19 cellular contexts compared by ENCODE assay signal in genomic region chr3:150733373-150733935, GRCh38. TPM values are rescaled to one million over a fixed set of nuclear protein-coding genes. Genes with fewer than 3 reads are reported as not detected.
DNase-seq lines count a peak whose midpoint lies in the region; ATAC-seq lines count a peak whose summit lies in the region.
"Had no signal": no experiment of that assay in that cellular context is flagged by ENCODE, and none has a peak within 500 bp of the region (broad histone marks: within the 10 kb centered on the region; RNA-seq: fewer than 3 reads in every experiment).

No MANE protein-coding gene starts in this region.

- no peaks in the 10 kb centered on the region for H3K27me3 Mint-ChIP-seq in CD8-positive, alpha-beta memory T cell
- H3K27me3 Mint-ChIP-seq: activated T-helper 17 cell treated with anti-CD3 and anti-CD28 coated beads, Interleukin-2, amount 50 U/mL, for 72 hours; brain had no signal

- H3K4me1 ChIP-seq in CD8-positive, alpha-beta memory T cell (ENCODE audit: insufficient read depth, low read length) = no peaks in the 10 kb centered on the region

- DNase-seq in CD8-positive, alpha-beta memory T cell = no peak
- DNase-seq in NCI-H69 (lab: John Stamatoyannopoulos, UW) (peak; percentile 2), amniotic epithelial cell (ENCODE audit: low read depth) (peak; percentile 80), islet precursor cell (peak; percentile 66), AG20443 (ENCODE audit: low spot score) (no peak)
- DNase-seq: activated CD4-positive, CD25-positive, alpha-beta regulatory T cell treated with anti-CD3 and anti-CD28 coated beads, Interleukin-2, amount 50 U/mL, for 72 hours; C1 segment of cervical spinal cord; NCI-H748 treated with DMSO at 0.1 percent for 48 hours had no signal

- CTCF ChIA-PET in CD8-positive, alpha-beta memory T cell (lab: Charles Lee) = interaction anchor here (0.9 kb wide), 1 partner anchor 12 kb away, joined by 3 read pairs; no protein-coding TSS in a partner anchor

- no peaks in the 10 kb centered on the region for H3K9me3 Mint-ChIP-seq in CD8-positive, alpha-beta memory T cell
- H3K9me3 Mint-ChIP-seq: brain had no signal

- peak overlapping the region in 1 of 8 donors; percentile 62 for H3K27ac Mint-ChIP-seq in CD8-positive, alpha-beta memory T cell
- H3K27ac Mint-ChIP-seq: activated T-helper 17 cell treated with anti-CD3 and anti-CD28 coated beads, Interleukin-2, amount 50 U/mL, for 72 hours; brain had no signal

- H3K9me3 ChIP-seq in CD8-positive, alpha-beta memory T cell (ENCODE audit: low read length) = no peaks in the 10 kb centered on the region
- H3K9me3 ChIP-seq: SJSA1, suprapubic skin had no signal

- POLR2A ChIA-PET in CD8-positive, alpha-beta memory T cell (lab: Charles Lee) = no interaction called here

- H3K36me3 ChIP-seq in CD8-positive, alpha-beta memory T cell (ENCODE audit: insufficient read depth, low read length) = no peaks in the 10 kb centered on the region
- H3K36me3 ChIP-seq: SJSA1, suprapubic skin had no signal

- ATAC-seq in GM21447 (IDR thresholded peaks at IDR 0.05; ENCODE audit: unreplicated experiment) (no peak), GM18870 (IDR thresholded peaks at IDR 0.05; ENCODE audit: unreplicated experiment) (no peak), GM18873 (IDR thresholded peaks at IDR 0.05; ENCODE audit: low FRiP score, unreplicated experiment) (no peak)
- ATAC-seq: activated T-helper 17 cell treated with anti-CD3 and anti-CD28 coated beads, Interleukin-2, amount 50 U/mL, for 72 hours had no signal

- peaks cover 0 to 7% (median 0%) of the 10 kb centered on the region in 3 donors for H3K4me1 Mint-ChIP-seq in CD8-positive, alpha-beta memory T cell

- H3K4me3 Mint-ChIP-seq in CD8-positive, alpha-beta memory T cell = no peak overlapping the region
- H3K4me3 Mint-ChIP-seq: activated T-helper 17 cell treated with anti-CD3 and anti-CD28 coated beads, Interleukin-2, amount 50 U/mL, for 72 hours; brain had no signal

- no peak overlapping the region for H3K4me3 ChIP-seq in CD8-positive, alpha-beta memory T cell (ENCODE audit: low read length)
- H3K4me3 ChIP-seq: SJSA1, skin epidermis, suprapubic skin had no signal

- H3K36me3 Mint-ChIP-seq in CD8-positive, alpha-beta memory T cell = peaks cover 0 to 6% (median 0%) of the 10 kb centered on the region in 3 donors
- H3K36me3 Mint-ChIP-seq: brain had no signal

- no peaks in the 10 kb centered on the region for H3K27me3 ChIP-seq in CD8-positive, alpha-beta memory T cell (ENCODE audit: insufficient read depth, low read length, poor library complexity, severe bottlenecking)
- H3K27me3 ChIP-seq: SJSA1, suprapubic skin had no signal

- peak overlapping the region; percentile 14 for H3K27ac ChIP-seq in CD8-positive, alpha-beta memory T cell (ENCODE audit: low read depth, low read length)
- H3K27ac ChIP-seq: SJSA1, suprapubic skin had no signal

RNA-seq across cellular contexts. Expression of gene SIAH2, which starts 29.5 kb away (rescaled TPM):
- 100 to 1,000 TPM; 111 to 115 TPM for total RNA-seq in CD8-positive, alpha-beta memory T cell
- 48.1 TPM for polyA plus RNA-seq in CD8-positive, alpha-beta memory T cell

RNA-seq across cellular contexts. Expression of gene ERICH6, which starts 29.7 kb away (rescaled TPM):
- under 1 TPM in 1 of 2 experiments, not detected in 1; 0.39 TPM for total RNA-seq in CD8-positive, alpha-beta memory T cell
- polyA plus RNA-seq in CD8-positive, alpha-beta memory T cell = not detected
- total RNA-seq: G401, SJSA1 had no signal
- polyA plus RNA-seq: liver, neural cell had no signal

Comparison
In these comparisons a context has a peak if more than half of its experiments do, and no peak if none do; other contexts are left out.
1. DNase-seq: peak in NCI-H69 (single experiment), amniotic epithelial cell (single experiment) and islet precursor cell (single experiment); none in CD8-positive, alpha-beta memory T cell (0 of 5) and AG20443 (single experiment).